8 cellular contexts compared by ENCODE assay signal in genomic region chr18:25503567-25504081, GRCh38.
DNase-seq lines count a peak whose midpoint lies in the region; ATAC-seq, FAIRE-seq and TF ChIP-seq lines count a peak whose summit lies in the region.

No MANE protein-coding gene starts in this region.

- peaks cover 2% of the 10 kb centered on the region for H3K27me3 ChIP-seq in AG04450 (ENCODE audit: control insufficient read depth, insufficient read depth, low read length)
- H3K27me3 ChIP-seq in astrocyte (ENCODE audit: insufficient read depth, low read length): no peaks in the 10 kb centered on the region
- no peaks in the 10 kb centered on the region for H3K27me3 ChIP-seq in right cardiac atrium (ENCODE audit: control insufficient read depth, insufficient read depth)
- H3K27me3 ChIP-seq in prostate gland (replicated peaks; ENCODE audit: insufficient read depth): no peaks in the 10 kb centered on the region

- intact Hi-C loops in right cardiac atrium (cut with DNase I) (no loop called here), prostate gland (cut with DNase I) (no loop called here)

- 3% methylated on average over 11 of the region's 11 CpGs for WGBS in right cardiac atrium
- 4% methylated on average over 11 of the region's 11 CpGs for WGBS in prostate gland

- no peaks in the 10 kb centered on the region for H3K9me3 Mint-ChIP-seq in astrocyte (ENCODE audit: unreplicated experiment)

- no peak; the same call in 1 of the 2 replicates for TF ChIP-seq CTCF in AG04450 (IDR thresholded peaks at IDR 0.05; ENCODE audit: low read depth, low read length)
- no peak for TF ChIP-seq CTCF in LNCaP clone FGC (IDR thresholded peaks at IDR 0.05; ENCODE audit: control insufficient read depth, extremely low read depth, insufficient read depth)
- no peak for TF ChIP-seq CTCF in astrocyte (IDR thresholded peaks at IDR 0.05; ENCODE audit: insufficient read depth, low read depth, low read length)
- no peak for TF ChIP-seq CTCF in prostate gland (IDR thresholded peaks at IDR 0.05)

- DNase-seq in AG04450 (ENCODE audit: low read depth, low spot score): peak; percentile 49
- DNase-seq in LNCaP clone FGC (ENCODE audit: low read depth): peak; percentile 35
- peak; percentile 74 for DNase-seq in astrocyte (ENCODE audit: low read depth)
- DNase-seq in right cardiac atrium: peak; percentile 52 to 80 (median 74)
- peak; percentile 28 for DNase-seq in prostate gland (ENCODE audit: low spot score)
- no peak for DNase-seq in activated gamma-delta T cell treated with Interleukin-2 at 50 U/mL for 16 hours

- no peak overlapping the region for H3K9ac ChIP-seq in astrocyte (ENCODE audit: low read length)

- peak overlapping the region; percentile 84 for H3K4me2 ChIP-seq in astrocyte (ENCODE audit: low read length)

- no peak overlapping the region for H3K27ac ChIP-seq in AG04450 (ENCODE audit: low read depth, low read length)
- no peak overlapping the region for H3K27ac ChIP-seq in astrocyte (ENCODE audit: low read depth, low read length)
- no peak overlapping the region for H3K27ac ChIP-seq in right cardiac atrium (ENCODE audit: low read length)
- no peak overlapping the region for H3K27ac ChIP-seq in prostate gland

- H3K4me3 Mint-ChIP-seq in astrocyte (ENCODE audit: unreplicated experiment): peak overlapping the region; percentile 78

- no peaks in the 10 kb centered on the region for H3K36me3 ChIP-seq in astrocyte (ENCODE audit: insufficient read depth, low read length)
- H3K36me3 ChIP-seq in prostate gland: no peaks in the 10 kb centered on the region

- peak overlapping the region; percentile 53 for H3K27ac Mint-ChIP-seq in astrocyte (ENCODE audit: unreplicated experiment)

- no peaks in the 10 kb centered on the region for H3K79me2 ChIP-seq in astrocyte (ENCODE audit: insufficient read depth, low read length)

- no peak for FAIRE-seq in astrocyte (lab: Jason Lieb, UNC)

- H2AFZ ChIP-seq in astrocyte (ENCODE audit: low read depth, low read length): peak overlapping the region; percentile 85

- no peaks in the 10 kb centered on the region for H3K9me3 ChIP-seq in AG04450 (ENCODE audit: control insufficient read depth, insufficient read depth, low read length)
- no peaks in the 10 kb centered on the region for H3K9me3 ChIP-seq in astrocyte (ENCODE audit: insufficient read depth, low read depth, low read length)
- H3K9me3 ChIP-seq in right cardiac atrium (ENCODE audit: control insufficient read depth, low read length): no peaks in the 10 kb centered on the region
- no peaks in the 10 kb centered on the region for H3K9me3 ChIP-seq in prostate gland

- H3K4me1 Mint-ChIP-seq in astrocyte (ENCODE audit: low read depth, unreplicated experiment): peaks cover 2% of the 10 kb centered on the region

- H3K4me3 ChIP-seq in AG04450 (ENCODE audit: low read depth, low read length): peak overlapping the region; percentile 55
- H3K4me3 ChIP-seq in LNCaP clone FGC (ENCODE audit: low read depth, low read length): peak overlapping the region; percentile 6; the same call in 1 of the 2 replicates
- peak overlapping the region; percentile 56 for H3K4me3 ChIP-seq in astrocyte (ENCODE audit: insufficient read depth, low read depth, low read length)
- peak overlapping the region; percentile 80 for H3K4me3 ChIP-seq in right cardiac atrium (ENCODE audit: low read length)
- H3K4me3 ChIP-seq in prostate gland: peak overlapping the region in 1 of 2 donors; percentile 16

- H3K27me3 Mint-ChIP-seq in astrocyte (ENCODE audit: low read depth, unreplicated experiment): peaks cover 2% of the 10 kb centered on the region

- CTCF ChIA-PET in AG04450 (lab: Charles Lee): no interaction called here

- no peak for TF ChIP-seq POLR2A in prostate gland (IDR thresholded peaks at IDR 0.05)

- no peaks in the 10 kb centered on the region for H4K20me1 ChIP-seq in astrocyte (ENCODE audit: insufficient read depth, low read length)

- ATAC-seq in right cardiac atrium (peak; percentile 97 to 98), GM21723 (IDR thresholded peaks at IDR 0.05; ENCODE audit: unreplicated experiment) (no peak), HG03432 (IDR thresholded peaks at IDR 0.05; ENCODE audit: unreplicated experiment) (no peak)

- H3K4me1 ChIP-seq in astrocyte (ENCODE audit: insufficient read depth, low read length): no peaks in the 10 kb centered on the region
- H3K4me1 ChIP-seq in right cardiac atrium (ENCODE audit: control insufficient read depth, insufficient read depth, low read length): no peaks in the 10 kb centered on the region
- H3K4me1 ChIP-seq in prostate gland (replicated peaks): no peaks in the 10 kb centered on the region

- POLR2A ChIA-PET in AG04450 (lab: Yijun Ruan, JAX): interaction anchor here (0.7 kb wide), 1 partner anchor 153 kb away, joined by 3 read pairs; no protein-coding TSS in a partner anchor

- H3K36me3 Mint-ChIP-seq in astrocyte (ENCODE audit: low read depth, unreplicated experiment): no peaks in the 10 kb centered on the region

Comparison
In these comparisons a context has a peak if more than half of its experiments do, and no peak if none do; other contexts are left out.
1. ATAC-seq: peak in right cardiac atrium (2 of 2); none in GM21723 (single experiment) and HG03432 (single experiment).